ENCODE assay signal across 19 cellular contexts in genomic region chr4:166073783-166074182, GRCh38.
"Had no signal": no experiment of that assay in that cellular context is flagged by ENCODE, and none has a peak within 500 bp of the region (broad histone marks: within the 10 kb centered on the region; RNA-seq: fewer than 3 reads in every experiment).

No MANE protein-coding gene starts in this region.

- H3K4me3 ChIP-seq: SJSA1, SK-N-MC had no signal

- H3K27me3 ChIP-seq: SJSA1 had no signal

- H3K36me3 ChIP-seq: SJSA1 had no signal

- FAIRE-seq: RCC 7860 had no signal

- DNase-seq: KBM-7, NCI-H1092, NCI-H1105 treated with DMSO at 0.1 percent for 48 hours, NCI-H1417 treated with DMSO at 0.1 percent for 48 hours, NCI-H146, NCI-H1694 treated with DMSO at 0.1 percent for 48 hours, NCI-H1930, NCI-H2081, NCI-H2107, NCI-H2227 treated with DMSO at 0.1 percent for 48 hours, NCI-H524, NCI-H526 treated with DMSO at 0.1 percent for 48 hours, NCI-H748 treated with DMSO at 0.1 percent for 48 hours, Right ventricle myocardium superior, RPMI8226, SIG-M5 had no signal
